ENCODE assay signal across 30 cellular contexts in the genomic region with DNA sequence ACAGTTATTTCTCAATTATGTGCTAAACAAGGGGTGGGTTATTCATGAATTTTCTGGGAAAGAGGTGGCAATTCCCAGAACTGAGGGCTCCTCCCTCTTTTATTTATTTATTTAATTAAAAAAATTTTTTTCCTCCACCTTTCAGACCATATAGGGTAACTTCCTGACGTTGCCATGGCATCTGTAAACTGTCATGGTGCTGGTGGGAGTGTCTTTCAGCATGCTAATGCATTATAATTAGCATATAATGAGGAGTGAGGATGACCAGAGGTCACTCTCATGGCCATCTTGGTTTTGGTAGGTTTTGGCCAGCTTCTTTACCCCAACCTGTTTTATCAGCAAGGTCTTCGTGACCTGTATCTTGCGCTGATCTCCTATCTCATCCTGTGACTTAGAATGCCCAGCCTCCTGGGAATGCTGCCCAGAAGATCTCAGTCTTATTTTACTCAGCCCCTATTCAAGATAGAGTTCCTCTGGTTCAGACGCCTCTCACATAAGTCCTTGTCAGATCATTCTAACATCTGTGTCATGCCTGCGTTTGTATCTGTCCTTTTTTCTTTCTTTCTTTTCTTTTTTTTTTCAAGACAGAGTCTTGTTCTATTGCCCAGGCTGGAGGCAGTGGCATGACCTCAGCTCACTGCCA.
"Had no signal": no experiment of that assay in that cellular context is flagged by ENCODE, and none has a peak within 500 bp of the region (broad histone marks: within the 10 kb centered on the region; RNA-seq: fewer than 3 reads in every experiment).

No MANE protein-coding gene starts in this region.

- FAIRE-seq: endothelial cell of umbilical vein, islet of Langerhans, urothelium cell line had no signal

- H3K27me3 Mint-ChIP-seq: stimulated activated memory B cell treated with anti-CD40 and anti-IgM and Interleukin-4, amounts not matched to agents 10 μg/mL and 1 μg/mL and 100 μg/mL, for 72 hours had no signal

- H3K4me1 Mint-ChIP-seq: naive thymus-derived CD4-positive, alpha-beta T cell; nephron; stimulated activated memory B cell treated with anti-CD40 and anti-IgM and Interleukin-4, amounts not matched to agents 10 μg/mL and 1 μg/mL and 100 μg/mL, for 72 hours had no signal

- H3K4me3 ChIP-seq: coronary artery, esophagus squamous epithelium, heart right ventricle, left lung, psoas muscle, skin epidermis, spleen, testis, tibial artery, upper lobe of left lung had no signal

- H3K4me3 Mint-ChIP-seq: naive thymus-derived CD4-positive, alpha-beta T cell; nephron; stimulated activated memory B cell treated with anti-CD40 and anti-IgM and Interleukin-4, amounts not matched to agents 10 μg/mL and 1 μg/mL and 100 μg/mL, for 72 hours had no signal

- H3K27me3 ChIP-seq: esophagus squamous epithelium, heart right ventricle, left lung, spleen, testis, tibial artery, upper lobe of left lung had no signal

- ATAC-seq: heart right ventricle; left cardiac atrium; left lung; naive thymus-derived CD4-positive, alpha-beta T cell; psoas muscle; right cardiac atrium; stimulated activated memory B cell treated with anti-CD40 and anti-IgM and Interleukin-4, amounts not matched to agents 10 μg/mL and 1 μg/mL and 100 μg/mL, for 72 hours; stimulated activated naive CD8-positive, alpha-beta T cell treated with anti-CD3 and anti-CD28 coated beads, Interleukin-15, Interleukin-2, amounts not matched to agents 100 U/mL and 50 U/mL, for 24 hours had no signal

- H3K36me3 ChIP-seq: esophagus squamous epithelium, heart right ventricle, left lung, spleen, tibial artery, upper lobe of left lung had no signal

- H3K9me3 Mint-ChIP-seq: naive thymus-derived CD4-positive, alpha-beta T cell; nephron; stimulated activated memory B cell treated with anti-CD40 and anti-IgM and Interleukin-4, amounts not matched to agents 10 μg/mL and 1 μg/mL and 100 μg/mL, for 72 hours had no signal

- H3K36me3 Mint-ChIP-seq: naive thymus-derived CD4-positive, alpha-beta T cell; stimulated activated memory B cell treated with anti-CD40 and anti-IgM and Interleukin-4, amounts not matched to agents 10 μg/mL and 1 μg/mL and 100 μg/mL, for 72 hours had no signal

- H3K27ac Mint-ChIP-seq: naive thymus-derived CD4-positive, alpha-beta T cell; nephron; stimulated activated memory B cell treated with anti-CD40 and anti-IgM and Interleukin-4, amounts not matched to agents 10 μg/mL and 1 μg/mL and 100 μg/mL, for 72 hours had no signal

- H3K9me3 ChIP-seq: esophagus squamous epithelium, heart right ventricle, left lung, psoas muscle, spleen, testis, tibial artery, upper lobe of left lung had no signal

- H3K27ac ChIP-seq: coronary artery, esophagus squamous epithelium, heart right ventricle, left lung, psoas muscle, skin epidermis, spleen, testis, tibial artery, upper lobe of left lung had no signal

- DNase-seq: dermis blood vessel endothelial cell; effector memory CD4-positive, alpha-beta T cell; esophagus squamous epithelium; foreskin melanocyte; glutamatergic neuron; heart right ventricle; hippocampal formation; left cardiac atrium; left lung; mesenchymal stem cell; midbrain; naive thymus-derived CD4-positive, alpha-beta T cell; nucleus accumbens; posterior cingulate gyrus; psoas muscle; right cardiac atrium; spleen; stimulated activated CD4-positive, alpha-beta T cell treated with anti-CD3 and anti-CD28 coated beads, Interleukin-4, amount 100 ng/mL, for 4 hours; stimulated activated naive CD8-positive, alpha-beta T cell treated with anti-CD3 and anti-CD28 coated beads, Interleukin-15, Interleukin-2, amounts not matched to agents 100 U/mL and 50 U/mL, for 24 hours; substantia nigra; testis; tibial artery; upper lobe of left lung had no signal

- H3K4me1 ChIP-seq: esophagus squamous epithelium, heart right ventricle, left lung, psoas muscle, spleen, testis, upper lobe of left lung had no signal
